In the genomic region with DNA sequence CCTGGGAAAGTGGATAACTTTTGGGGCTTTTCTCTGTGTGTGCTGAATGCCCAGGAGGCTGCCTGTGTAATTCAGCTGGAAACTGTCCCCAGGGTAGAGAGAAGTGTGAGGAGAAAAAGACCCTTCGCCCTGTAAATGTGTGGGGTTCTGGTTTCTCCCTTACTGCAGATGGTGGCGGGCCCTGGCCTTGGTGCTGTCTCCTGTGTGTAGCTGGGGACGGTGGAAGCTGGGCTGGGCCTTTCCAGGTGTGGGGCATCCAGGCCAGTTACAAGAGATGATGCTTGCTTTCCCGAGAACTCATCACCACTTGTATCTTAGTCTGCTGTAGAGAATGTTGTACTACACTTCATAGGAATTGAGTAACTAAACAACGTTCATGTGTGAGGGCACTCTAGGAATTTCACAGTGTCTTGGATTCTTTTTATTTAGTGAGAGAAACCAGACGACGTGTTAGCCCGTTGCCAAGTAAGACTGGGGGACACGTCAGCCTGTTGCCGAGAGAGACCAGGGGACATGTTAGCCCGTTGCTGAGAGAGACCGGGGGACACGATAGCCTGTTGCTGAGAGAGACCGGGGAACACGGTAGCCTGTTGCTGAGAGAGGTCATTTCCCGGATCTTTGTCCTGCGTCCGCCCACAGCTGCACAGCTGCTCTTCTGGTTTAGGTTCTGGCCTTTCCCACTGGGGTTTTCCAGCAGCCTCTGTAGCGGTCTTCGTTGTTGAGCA, we compare ENCODE assay signal across 1 cellular context.
TF ChIP-seq lines count a peak whose summit lies in the region.

No MANE protein-coding gene starts in this region.

TF ChIP-seq in HEK293, 187 proteins besides CTCF, POLR2A, EP300 and RAD21:
- TF ChIP-seq ZNF18 (tag by site-specific recombination; IDR thresholded peaks at IDR 0.05), result no peak
- no peak for TF ChIP-seq ZNF391 (tag by site-specific recombination; IDR thresholded peaks at IDR 0.05; ENCODE audit: borderline replicate concordance, low read depth)
- no peak for TF ChIP-seq ZNF175 (tag by site-specific recombination; IDR thresholded peaks at IDR 0.05)
- peak; percentile 55 for TF ChIP-seq SCRT2 (tag by site-specific recombination; IDR thresholded peaks at IDR 0.05)
- TF ChIP-seq ZBTB49 (tag by site-specific recombination; IDR thresholded peaks at IDR 0.05; ENCODE audit: low read depth), result no peak
- no peak for TF ChIP-seq ZNF433 (tag by site-specific recombination; IDR thresholded peaks at IDR 0.05; ENCODE audit: low read depth)
- no peak for TF ChIP-seq MYNN (tag by site-specific recombination; IDR thresholded peaks at IDR 0.05; ENCODE audit: borderline replicate concordance)
- TF ChIP-seq ZNF544 (tag by site-specific recombination; IDR thresholded peaks at IDR 0.05), result no peak
- no peak for TF ChIP-seq WT1 (tag by site-specific recombination; IDR thresholded peaks at IDR 0.05)
- peak; percentile 24; the same call in 1 of the 2 replicates for TF ChIP-seq SCRT1 (tag by site-specific recombination; IDR thresholded peaks at IDR 0.05; ENCODE audit: borderline replicate concordance)
- TF ChIP-seq ZNF138 (tag by site-specific recombination; IDR thresholded peaks at IDR 0.05; ENCODE audit: borderline replicate concordance), result no peak
- TF ChIP-seq, protein P1, sequence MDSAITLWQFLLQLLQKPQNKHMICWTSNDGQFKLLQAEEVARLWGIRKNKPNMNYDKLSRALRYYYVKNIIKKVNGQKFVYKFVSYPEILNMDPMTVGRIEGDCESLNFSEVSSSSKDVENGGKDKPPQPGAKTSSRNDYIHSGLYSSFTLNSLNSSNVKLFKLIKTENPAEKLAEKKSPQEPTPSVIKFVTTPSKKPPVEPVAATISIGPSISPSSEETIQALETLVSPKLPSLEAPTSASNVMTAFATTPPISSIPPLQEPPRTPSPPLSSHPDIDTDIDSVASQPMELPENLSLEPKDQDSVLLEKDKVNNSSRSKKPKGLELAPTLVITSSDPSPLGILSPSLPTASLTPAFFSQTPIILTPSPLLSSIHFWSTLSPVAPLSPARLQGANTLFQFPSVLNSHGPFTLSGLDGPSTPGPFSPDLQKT (IDR thresholded peaks at IDR 0.05; ENCODE audit: borderline replicate concordance, low read depth, low read length), result no peak
